29 cellular contexts compared by ENCODE assay signal in genomic region chr2:130853391-130853790, GRCh38. TPM values are rescaled to one million over a fixed set of nuclear protein-coding genes. Genes with fewer than 3 reads are reported as not detected.
DNase-seq lines count a peak whose midpoint lies in the region; ATAC-seq and TF ChIP-seq lines count a peak whose summit lies in the region.
"Had no signal": no experiment of that assay in that cellular context is flagged by ENCODE, and none has a peak within 500 bp of the region (broad histone marks: within the 10 kb centered on the region; RNA-seq: fewer than 3 reads in every experiment).

No MANE protein-coding gene starts in this region.

- H3K9me3 ChIP-seq in mammary epithelial cell (replicated peaks; ENCODE audit: insufficient read depth, low read length): no peaks in the 10 kb centered on the region
- H3K9me3 ChIP-seq: ascending aorta, colonic mucosa, ovary had no signal

- DNase-seq in NCI-H345 (lab: John Stamatoyannopoulos, UW): peak; percentile 25
- DNase-seq in NCI-H345 treated with DMSO at 0.1 percent for 48 hours (lab: John Stamatoyannopoulos, UW; ENCODE audit: unreplicated experiment): no peak
- DNase-seq in NCI-H510A treated with DMSO at 0.1 percent for 48 hours (lab: John Stamatoyannopoulos, UW): peak; percentile 29
- no peak for DNase-seq in glutamatergic neuron
- no peak for DNase-seq in NCI-H2196 treated with DMSO at 0.1 percent for 48 hours (lab: John Stamatoyannopoulos, UW; ENCODE audit: unreplicated experiment)
- no peak for DNase-seq in NCI-H2081 (lab: John Stamatoyannopoulos, UW)
- no peak for DNase-seq in mammary epithelial cell
- DNase-seq: activated CD4-positive, alpha-beta T cell treated with anti-CD3 and anti-CD28 coated beads, Interleukin-2, amount 10 ng/mL, durations not matched to agents 24 days and 14 days; activated CD8-positive, alpha-beta memory T cell treated with anti-CD3 and anti-CD28 coated beads for 24 hours; activated effector memory CD4-positive, alpha-beta T cell treated with Interleukin-2 at 50 U/mL for 16 hours; activated naive CD8-positive, alpha-beta T cell treated with anti-CD3 and anti-CD28 coated beads, Interleukin-2, amount 10 ng/mL, durations not matched to agents 7 days and 5 days; activated T-cell treated with anti-CD3 and anti-CD28 coated beads for 4 hours; AML-193; colonic mucosa; DMS53; effector CD4-positive, alpha-beta T cell; immature natural killer cell; left colon; nephron progenitor cell; ovary; SJCRH30; stimulated activated naive CD4-positive, alpha-beta T cell; SW 1271; T-helper 9 cell had no signal

- peaks cover 11% of the 10 kb centered on the region for H3K4me1 Mint-ChIP-seq in glutamatergic neuron (ENCODE audit: low read depth, unreplicated experiment)
- H3K4me1 Mint-ChIP-seq: activated CD4-positive, alpha-beta T cell treated with anti-CD3 and anti-CD28 coated beads, Interleukin-2, amount 10 ng/mL, durations not matched to agents 24 days and 14 days; immature natural killer cell had no signal

- no peaks in the 10 kb centered on the region for H3K4me1 ChIP-seq in mammary epithelial cell (ENCODE audit: insufficient read depth, low read length)
- H3K4me1 ChIP-seq: ascending aorta, colonic mucosa, SJCRH30 had no signal

- ATAC-seq in HG03139 (IDR thresholded peaks at IDR 0.05; ENCODE audit: unreplicated experiment): no peak
- ATAC-seq: HCT116, left colon had no signal

- H3K27me3 Mint-ChIP-seq in glutamatergic neuron (ENCODE audit: unreplicated experiment): peaks cover 5% of the 10 kb centered on the region
- H3K27me3 Mint-ChIP-seq: activated naive CD8-positive, alpha-beta T cell treated with anti-CD3 and anti-CD28 coated beads, Interleukin-2, amount 10 ng/mL, durations not matched to agents 7 days and 5 days; type B pancreatic cell had no signal

- dilution Hi-C loops in mammary epithelial cell (cut with HindIII; ENCODE audit: low sequenced_read_pairs): no loop called here

- H3K27ac ChIP-seq in mammary epithelial cell (ENCODE audit: insufficient read depth, low read depth, low read length): no peak overlapping the region
- H3K27ac ChIP-seq: ascending aorta, cardiac muscle cell, colonic mucosa, ovary, SJCRH30 had no signal

- in situ Hi-C loops in mammary epithelial cell (cut with MboI; ENCODE audit: low sequenced_read_pairs in 2 of 2): no loop called here

- H3K9ac ChIP-seq in mammary epithelial cell (ENCODE audit: insufficient read depth, low read length): no peak overlapping the region

- intact Hi-C loops in mammary epithelial cell (cut with micrococcal nuclease): no loop called here

- BruUV-seq in mammary epithelial cell (replicated peaks; lab: Mats Ljungman, UMichigan): no TSS peak

- H3K4me3 ChIP-seq in mammary epithelial cell (replicated peaks in 1 of 3; ENCODE audit: insufficient read depth in 1 of 3, low read depth in 2 of 3, low read length in 3 of 3): no peak overlapping the region
- H3K4me3 ChIP-seq: ascending aorta, cardiac muscle cell, colonic mucosa, ovary, SJCRH30 had no signal

- H3K27me3 ChIP-seq in mammary epithelial cell (ENCODE audit: insufficient read depth, low read length): no peaks in the 10 kb centered on the region
- H3K27me3 ChIP-seq: ascending aorta, cardiac muscle cell, colonic mucosa, ovary had no signal

- no peak overlapping the region for H3K4me3 Mint-ChIP-seq in glutamatergic neuron (ENCODE audit: unreplicated experiment)
- H3K4me3 Mint-ChIP-seq: activated CD4-positive, alpha-beta T cell treated with anti-CD3 and anti-CD28 coated beads, Interleukin-2, amount 10 ng/mL, durations not matched to agents 24 days and 14 days; activated naive CD8-positive, alpha-beta T cell treated with anti-CD3 and anti-CD28 coated beads, Interleukin-2, amount 10 ng/mL, durations not matched to agents 7 days and 5 days; immature natural killer cell; nephron progenitor cell; type B pancreatic cell had no signal

- peak overlapping the region; percentile 55 for H3K27ac Mint-ChIP-seq in glutamatergic neuron (ENCODE audit: unreplicated experiment)
- H3K27ac Mint-ChIP-seq: activated CD4-positive, alpha-beta T cell treated with anti-CD3 and anti-CD28 coated beads, Interleukin-2, amount 10 ng/mL, durations not matched to agents 24 days and 14 days; activated naive CD8-positive, alpha-beta T cell treated with anti-CD3 and anti-CD28 coated beads, Interleukin-2, amount 10 ng/mL, durations not matched to agents 7 days and 5 days; immature natural killer cell; nephron progenitor cell; type B pancreatic cell had no signal

- no peak for TF ChIP-seq CTCF in glutamatergic neuron (IDR thresholded peaks at IDR 0.05; ENCODE audit: partially characterized antibody, unreplicated experiment)
- TF ChIP-seq CTCF in mammary epithelial cell (conservative IDR thresholded peaks at IDR 0.05 in 1 of 2, IDR thresholded peaks at IDR 0.05 in 1 of 2; ENCODE audit: extremely low read depth in 1 of 2, insufficient read depth in 1 of 2, low read depth in 1 of 2, low read length in 2 of 2): no peak

- no peak overlapping the region for H2AFZ ChIP-seq in mammary epithelial cell (ENCODE audit: low read depth, low read length)

- no peaks in the 10 kb centered on the region for H4K20me1 ChIP-seq in mammary epithelial cell (ENCODE audit: insufficient read depth, low read length)

- H3K9me3 Mint-ChIP-seq in glutamatergic neuron (ENCODE audit: unreplicated experiment): peaks cover 4% of the 10 kb centered on the region
- H3K9me3 Mint-ChIP-seq: activated CD4-positive, alpha-beta T cell treated with anti-CD3 and anti-CD28 coated beads, Interleukin-2, amount 10 ng/mL, durations not matched to agents 24 days and 14 days; activated naive CD8-positive, alpha-beta T cell treated with anti-CD3 and anti-CD28 coated beads, Interleukin-2, amount 10 ng/mL, durations not matched to agents 7 days and 5 days; type B pancreatic cell had no signal

- no peak overlapping the region for H3K4me2 ChIP-seq in mammary epithelial cell (ENCODE audit: insufficient read depth, low read depth, low read length)

- H3K79me2 ChIP-seq in mammary epithelial cell (ENCODE audit: insufficient read depth, low read length): peaks cover 65% of the 10 kb centered on the region

- no peaks in the 10 kb centered on the region for H3K36me3 ChIP-seq in mammary epithelial cell (ENCODE audit: insufficient read depth, low read length)
- H3K36me3 ChIP-seq: ascending aorta, cardiac muscle cell, colonic mucosa, ovary, SJCRH30 had no signal

- CTCF ChIA-PET in mammary epithelial cell (lab: Charles Lee; ENCODE audit: low non-redundant PET): no interaction called here

- H3K36me3 Mint-ChIP-seq in glutamatergic neuron (ENCODE audit: unreplicated experiment): no peaks in the 10 kb centered on the region
- H3K36me3 Mint-ChIP-seq: activated naive CD8-positive, alpha-beta T cell treated with anti-CD3 and anti-CD28 coated beads, Interleukin-2, amount 10 ng/mL, durations not matched to agents 7 days and 5 days; immature natural killer cell; type B pancreatic cell had no signal

- WGBS in mammary epithelial cell (ENCODE audit: low coverage, missing lambda C conversion rate): 66% methylated on average over 8 of the region's 8 CpGs

RNA-seq across cellular contexts. Expression of gene ARHGEF4, which starts 16.7 kb away (rescaled TPM):
- total RNA-seq in glutamatergic neuron (ENCODE audit: unreplicated experiment) (6.1 TPM), mammary epithelial cell (10 to 100 TPM; 48.8 to 70.3 TPM)
- polyA plus RNA-seq in mammary epithelial cell: 23.1 TPM
- polyA minus RNA-seq in mammary epithelial cell: 45.2 TPM
- polyA plus RNA-seq: immature natural killer cell had no signal

Comparison
In these comparisons a context has a peak if more than half of its experiments do, and no peak if none do; other contexts are left out.
1. DNase-seq: peak in NCI-H345 (single experiment) and NCI-H510A treated with DMSO at 0.1 percent for 48 hours (single experiment); none in NCI-H345 treated with DMSO at 0.1 percent for 48 hours (single experiment), glutamatergic neuron (single experiment), NCI-H2196 treated with DMSO at 0.1 percent for 48 hours (single experiment), NCI-H2081 (0 of 2) and mammary epithelial cell (single experiment).